8 cellular contexts compared by ENCODE assay signal in the genomic region with DNA sequence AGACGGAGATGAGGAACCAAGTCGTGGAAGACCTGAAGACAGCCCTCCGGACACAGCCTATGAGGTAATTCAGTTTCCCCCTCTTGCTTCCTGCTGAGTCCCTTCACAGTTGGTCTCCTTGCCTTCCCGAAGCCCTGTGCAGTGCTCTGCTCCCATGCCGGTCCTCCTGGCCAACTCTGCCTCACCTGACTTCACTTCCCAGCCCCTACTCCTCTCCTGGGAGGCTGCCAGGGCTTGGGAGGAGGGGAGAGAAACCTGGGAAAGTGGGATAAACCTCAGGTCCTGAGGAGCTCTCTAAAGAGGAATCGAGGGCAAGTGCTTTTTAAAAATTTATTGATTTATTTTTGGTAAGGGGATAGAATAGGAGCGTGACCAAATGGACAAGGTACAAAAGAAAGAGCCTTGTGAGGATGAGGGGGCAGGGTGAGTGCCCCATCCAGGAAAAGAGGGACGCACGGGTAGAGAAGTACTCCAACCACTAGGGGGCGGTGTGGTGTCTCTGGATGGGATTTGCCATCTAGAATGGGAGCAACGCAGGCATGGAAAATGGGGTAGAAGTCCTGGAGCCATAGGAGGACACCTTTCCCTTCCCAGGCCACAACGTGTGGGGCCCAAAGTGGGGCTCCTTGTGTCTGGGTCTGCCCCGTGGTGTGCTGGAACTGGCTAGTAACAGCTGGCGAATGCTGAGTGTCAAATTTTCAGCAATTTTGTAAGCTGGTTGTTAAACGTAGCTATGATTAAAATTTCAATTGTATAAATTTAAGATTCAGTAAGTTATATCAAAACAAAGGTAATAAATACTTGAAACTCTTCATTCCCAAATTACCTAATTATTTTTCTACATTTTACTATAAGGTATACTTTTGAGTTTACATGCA.
A peak's percentile ranks its signal among the peaks of the same experiment; 100 is the strongest.
DNase-seq lines count a peak whose midpoint lies in the region; ATAC-seq and TF ChIP-seq lines count a peak whose summit lies in the region.

No MANE protein-coding gene starts in this region.

- in situ Hi-C loops in Panc1 (cut with HindIII; ENCODE audit: low pct_unique_long_range_greater_than_20kb, low sequenced_read_pairs), result no loop called here

- H3K79me2 ChIP-seq in GM23338 (replicated peaks; ENCODE audit: insufficient read depth), result no peaks in the 10 kb centered on the region

- H3K36me3 ChIP-seq in GM23338 (ENCODE audit: insufficient read depth) (no peaks in the 10 kb centered on the region), Panc1 (ENCODE audit: control insufficient read depth, insufficient read depth, low read length) (no peaks in the 10 kb centered on the region), heart left ventricle (peaks cover 0 to 48% (median 15%) of the 10 kb centered on the region in 9 donors)

- TF ChIP-seq POLR2A in heart left ventricle (IDR thresholded peaks at IDR 0.05), result no peak

- H3F3A ChIP-seq in GM23338 (replicated peaks; ENCODE audit: low read depth), result no peaks in the 10 kb centered on the region

- no peak overlapping the region for H3K4me3 Mint-ChIP-seq in GM23338
- no peak overlapping the region for H3K4me3 Mint-ChIP-seq in activated naive CD4-positive, alpha-beta T cell treated with anti-CD3 and anti-CD28 coated beads for 36 hours

- POLR2A ChIA-PET in Panc1 (lab: Charles Lee), result no interaction called here

- DNase-seq in AG20443 (ENCODE audit: low spot score) (peak; percentile 84), GM23338 (ENCODE audit: low spot score) (peak; percentile 97), Panc1 (ENCODE audit: low read depth, low spot score) (peak; percentile 7), heart left ventricle (peak; percentile 65 to 76 (median 73)), putamen (ENCODE audit: low spot score) (peak; percentile 46), cortex of kidney (lab: John Stamatoyannopoulos, UW) (no peak)
- peak; percentile 79 for DNase-seq in activated naive CD4-positive, alpha-beta T cell treated with anti-CD3 and anti-CD28 coated beads for 36 hours

- peaks cover 5% of the 10 kb centered on the region for H3K27me3 Mint-ChIP-seq in GM23338 (ENCODE audit: insufficient read depth, low read depth, poor library complexity)
- H3K27me3 Mint-ChIP-seq in activated naive CD4-positive, alpha-beta T cell treated with anti-CD3 and anti-CD28 coated beads for 36 hours (ENCODE audit: low read depth), result peaks cover 12% of the 10 kb centered on the region

- BruUV-seq in Panc1 (replicated peaks; lab: Mats Ljungman, UMichigan), result no TSS peak

- intact Hi-C loops in Panc1 (cut with micrococcal nuclease; ENCODE audit: unreplicated experiment) (no loop called here), heart left ventricle (cut with DNase I) (loop anchor here in 1 of 10 donors (10.0 kb wide), 1 partner anchor 440 kb away; no protein-coding TSS in a partner anchor)
- intact Hi-C loops in activated naive CD4-positive, alpha-beta T cell treated with anti-CD3 and anti-CD28 coated beads for 36 hours (cut with micrococcal nuclease), result loop anchor here (5.0 to 10.0 kb wide), 2 partner anchors 442 to 500 kb away; no protein-coding TSS in a partner anchor

- H3K4me1 Mint-ChIP-seq in GM23338, result peaks cover 37% of the 10 kb centered on the region
- H3K4me1 Mint-ChIP-seq in activated naive CD4-positive, alpha-beta T cell treated with anti-CD3 and anti-CD28 coated beads for 36 hours (ENCODE audit: low read depth), result no peaks in the 10 kb centered on the region

- TF ChIP-seq CTCF in GM23338 (conservative IDR thresholded peaks at IDR 0.05; ENCODE audit: low read depth in 2 of 2) (peak; percentile 90), Panc1 (IDR thresholded peaks at IDR 0.05) (peak; percentile 86), heart left ventricle (IDR thresholded peaks at IDR 0.05) (peak; percentile 57 to 87 (median 80))

- WGBS in heart left ventricle, 4 donors, result 46 to 49% (median 46%) methylated on average over 15 of the region's 15 CpGs

- peak; percentile 84 for ATAC-seq in GM23338
- no peak for ATAC-seq in Panc1
- peak in 3 of 4 donors; percentile 51 to 67 (median 60) for ATAC-seq in heart left ventricle
- no peak for ATAC-seq in GM18907 (IDR thresholded peaks at IDR 0.05; ENCODE audit: unreplicated experiment)

- no peaks in the 10 kb centered on the region for H4K20me1 ChIP-seq in GM23338 (replicated peaks; ENCODE audit: insufficient read depth)

- no peak overlapping the region for H3K4me3 ChIP-seq in GM23338
- H3K4me3 ChIP-seq in Panc1 (ENCODE audit: low read depth in 2 of 2, low read length in 2 of 2), result no peak overlapping the region
- H3K4me3 ChIP-seq in heart left ventricle, result no peak overlapping the region

- peaks cover 7% of the 10 kb centered on the region for H3K9me2 ChIP-seq in GM23338 (ENCODE audit: insufficient read depth)

- H3K9me3 ChIP-seq in Panc1 (ENCODE audit: control insufficient read depth, insufficient read depth, low read depth, low read length), result no peaks in the 10 kb centered on the region
- H3K9me3 ChIP-seq in heart left ventricle, result no peaks in the 10 kb centered on the region

- no peak overlapping the region for H3K4me2 ChIP-seq in GM23338

- no peaks in the 10 kb centered on the region for H3K27me3 ChIP-seq in GM23338 (ENCODE audit: insufficient read depth)
- no peaks in the 10 kb centered on the region; the same call in none of the 2 replicates for H3K27me3 ChIP-seq in Panc1 (ENCODE audit: control insufficient read depth, insufficient read depth, low read length)
- H3K27me3 ChIP-seq in heart left ventricle, result no peaks in the 10 kb centered on the region

- H3K27ac Mint-ChIP-seq in GM23338, result no peak overlapping the region
- no peak overlapping the region for H3K27ac Mint-ChIP-seq in activated naive CD4-positive, alpha-beta T cell treated with anti-CD3 and anti-CD28 coated beads for 36 hours

- no peaks in the 10 kb centered on the region for H3K36me3 Mint-ChIP-seq in GM23338 (ENCODE audit: low read depth)
- no peaks in the 10 kb centered on the region for H3K36me3 Mint-ChIP-seq in activated naive CD4-positive, alpha-beta T cell treated with anti-CD3 and anti-CD28 coated beads for 36 hours (ENCODE audit: low read depth)

- no peaks in the 10 kb centered on the region for H3K9me3 Mint-ChIP-seq in GM23338
- H3K9me3 Mint-ChIP-seq in activated naive CD4-positive, alpha-beta T cell treated with anti-CD3 and anti-CD28 coated beads for 36 hours, result no peaks in the 10 kb centered on the region

- H3K27ac ChIP-seq in GM23338 (ENCODE audit: low read depth) (no peak overlapping the region), Panc1 (ENCODE audit: low read length) (no peak overlapping the region), heart left ventricle (no peak overlapping the region)

- H3K4me1 ChIP-seq in GM23338 (ENCODE audit: insufficient read depth), result peaks cover 10% of the 10 kb centered on the region
- H3K4me1 ChIP-seq in Panc1 (ENCODE audit: control insufficient read depth, insufficient read depth, low read length), result no peaks in the 10 kb centered on the region
- peaks cover 0 to 16% (median 0%) of the 10 kb centered on the region in 12 donors for H3K4me1 ChIP-seq in heart left ventricle

- no peak overlapping the region for H2AFZ ChIP-seq in GM23338

- CTCF ChIA-PET in Panc1 (lab: Charles Lee), result interaction anchor here (0.9 kb wide), 1 partner anchor 28 kb away, joined by 3 read pairs; no protein-coding TSS in a partner anchor
- CTCF ChIA-PET in activated naive CD4-positive, alpha-beta T cell treated with anti-CD3 and anti-CD28 coated beads for 36 hours (lab: Charles Lee), result interaction anchor here (0.6 to 2.5 kb wide), 15 partner anchors 8 to 531 kb away, joined by 3 to 8 read pairs (median 4); no protein-coding TSS in a partner anchor

Comparison
In these comparisons a context has a peak if more than half of its experiments do, and no peak if none do; other contexts are left out.
1. ATAC-seq: peak in GM23338 (single experiment) and heart left ventricle (3 of 4); none in Panc1 (single experiment) and GM18907 (single experiment).
2. Peak in every context shown above with its lines, with median percentiles within 50 percentile points of each other: CTCF ChIP-seq.